ENCODE assay signal across 17 cellular contexts in the genomic region with DNA sequence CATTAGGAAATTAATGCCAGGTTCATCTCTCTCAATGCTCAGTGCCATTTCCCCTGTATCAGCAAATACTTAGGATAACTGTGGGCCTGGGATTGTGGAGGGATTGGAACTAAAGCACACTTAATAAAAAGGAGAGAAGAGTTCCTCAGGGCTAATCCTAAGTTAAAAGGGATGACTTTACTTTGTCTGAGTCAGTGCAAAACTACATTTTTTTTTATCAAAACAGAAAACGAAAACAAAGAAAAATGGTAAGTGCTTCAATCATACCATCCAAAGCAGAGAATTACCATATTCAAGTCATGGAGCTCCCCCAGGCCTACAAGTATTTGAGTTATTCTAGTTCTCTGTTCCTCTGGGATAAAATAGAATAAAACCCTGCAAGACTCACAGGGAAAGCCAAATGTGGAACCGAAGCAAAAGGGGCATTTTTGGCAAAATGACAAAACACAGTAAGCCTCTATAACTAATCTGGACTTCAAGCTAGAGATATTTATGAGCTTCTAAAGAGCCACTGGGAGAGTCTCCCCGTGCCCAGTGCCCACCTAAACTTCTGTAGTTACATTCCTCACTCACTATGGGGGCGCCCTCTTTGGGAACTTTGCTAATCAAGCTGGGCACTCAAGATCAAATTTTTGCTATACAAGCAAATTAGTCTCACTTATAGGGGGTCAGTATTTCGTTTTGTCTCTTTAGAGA. TPM values are rescaled to one million over a fixed set of nuclear protein-coding genes. Genes with fewer than 3 reads are reported as not detected.
A peak's percentile ranks its signal among the peaks of the same experiment; 100 is the strongest.
DNase-seq lines count a peak whose midpoint lies in the region; ATAC-seq and TF ChIP-seq lines count a peak whose summit lies in the region.
"Had no signal": no experiment of that assay in that cellular context is flagged by ENCODE, and none has a peak within 500 bp of the region (broad histone marks: within the 10 kb centered on the region; RNA-seq: fewer than 3 reads in every experiment).

No MANE protein-coding gene starts in this region.

- H2AFZ ChIP-seq in mammary epithelial cell (ENCODE audit: low read depth, low read length) (peak overlapping the region; percentile 40), neural progenitor cell (replicated peaks) (peak overlapping the region; percentile 12)

- in situ Hi-C loops in mammary epithelial cell (cut with MboI; ENCODE audit: low sequenced_read_pairs in 2 of 2), result no loop called here

- no TSS peak for BruUV-seq in mammary epithelial cell (replicated peaks; lab: Mats Ljungman, UMichigan)

- WGBS in mammary epithelial cell (ENCODE audit: low coverage, missing lambda C conversion rate), result 65% methylated on average over 5 of the region's 5 CpGs
- WGBS in thyroid gland, 2 donors, result 74 to 80% methylated on average over 5 of the region's 5 CpGs

- H3K4me3 ChIP-seq in mammary epithelial cell (replicated peaks in 1 of 3; ENCODE audit: insufficient read depth in 1 of 3, low read depth in 2 of 3, low read length in 3 of 3) (no peak overlapping the region), neural progenitor cell (no peak overlapping the region), lower lobe of right lung (no peak overlapping the region), thyroid gland (replicated peaks in 1 of 3) (no peak overlapping the region)
- H3K4me3 ChIP-seq: thoracic aorta had no signal

- peaks cover 2% of the 10 kb centered on the region for H3K27me3 Mint-ChIP-seq in neural progenitor cell (ENCODE audit: insufficient read depth, low read depth)

- peak overlapping the region; percentile 93 for H3K27ac ChIP-seq in mammary epithelial cell (ENCODE audit: insufficient read depth, low read depth, low read length)
- no peak overlapping the region for H3K27ac ChIP-seq in neural progenitor cell
- H3K27ac ChIP-seq in lower lobe of right lung, result no peak overlapping the region
- H3K27ac ChIP-seq in thyroid gland, result no peak overlapping the region
- H3K27ac ChIP-seq: KMS-11, thoracic aorta had no signal

- H4K20me1 ChIP-seq in mammary epithelial cell (ENCODE audit: insufficient read depth, low read length) (no peaks in the 10 kb centered on the region), neural progenitor cell (ENCODE audit: low read depth) (no peaks in the 10 kb centered on the region)

- no peak for TF ChIP-seq POLR2A in thyroid gland (IDR thresholded peaks at IDR 0.05)

- H3K4me2 ChIP-seq in mammary epithelial cell (ENCODE audit: insufficient read depth, low read depth, low read length) (peak overlapping the region; percentile 59), neural progenitor cell (no peak overlapping the region)
- H3K4me2 ChIP-seq: KMS-11 had no signal

- H3K36me3 Mint-ChIP-seq in neural progenitor cell, result no peaks in the 10 kb centered on the region

- peaks cover 31% of the 10 kb centered on the region for H3K4me1 Mint-ChIP-seq in neural progenitor cell

- DNase-seq in ELR (ENCODE audit: low read depth) (peak; percentile 54), OCI-M1 (lab: John Stamatoyannopoulos, UW) (peak; percentile 28), mammary epithelial cell (no peak), neural progenitor cell (ENCODE audit: low spot score) (no peak), lower lobe of right lung (no peak), thyroid gland (no peak)
- DNase-seq: activated CD4-positive, alpha-beta T cell treated with anti-CD3 and anti-CD28 coated beads, Interleukin-2, amount 50 U/mL, for 4 hours; BE2C; effector CD4-positive, alpha-beta T cell; H7; islet precursor cell; NCI-H1694; NCI-H526 treated with DMSO at 0.1 percent for 48 hours had no signal

- dilution Hi-C loops in mammary epithelial cell (cut with HindIII; ENCODE audit: low sequenced_read_pairs), result loop anchor here (25.0 kb wide), 1 partner anchor 238 kb away; a partner anchor contains a TSS

- no peaks in the 10 kb centered on the region for H3K9me3 ChIP-seq in mammary epithelial cell (replicated peaks; ENCODE audit: insufficient read depth, low read length)
- no peaks in the 10 kb centered on the region for H3K9me3 ChIP-seq in neural progenitor cell (ENCODE audit: low read depth)
- H3K9me3 ChIP-seq in lower lobe of right lung, result no peaks in the 10 kb centered on the region
- H3K9me3 ChIP-seq in thyroid gland, result no peaks in the 10 kb centered on the region
- H3K9me3 ChIP-seq: BE2C, thoracic aorta had no signal

- H3K9ac ChIP-seq in mammary epithelial cell (ENCODE audit: insufficient read depth, low read length), result no peak overlapping the region
- H3K9ac ChIP-seq in neural progenitor cell, result no peak overlapping the region
- H3K9ac ChIP-seq: KMS-11 had no signal

- H3K27me3 ChIP-seq in mammary epithelial cell (ENCODE audit: insufficient read depth, low read length) (no peaks in the 10 kb centered on the region), neural progenitor cell (no peaks in the 10 kb centered on the region), lower lobe of right lung (ENCODE audit: low read depth) (no peaks in the 10 kb centered on the region), thyroid gland (no peaks in the 10 kb centered on the region)
- H3K27me3 ChIP-seq: BE2C had no signal

- no peaks in the 10 kb centered on the region for H3F3A ChIP-seq in neural progenitor cell (ENCODE audit: low read depth)

- H3K4me3 Mint-ChIP-seq in neural progenitor cell, result no peak overlapping the region

- no peaks in the 10 kb centered on the region for H3K36me3 ChIP-seq in mammary epithelial cell (ENCODE audit: insufficient read depth, low read length)
- H3K36me3 ChIP-seq in neural progenitor cell, result no peaks in the 10 kb centered on the region
- H3K36me3 ChIP-seq in lower lobe of right lung, result no peaks in the 10 kb centered on the region
- no peaks in the 10 kb centered on the region for H3K36me3 ChIP-seq in thyroid gland
- H3K36me3 ChIP-seq: BE2C, thoracic aorta had no signal

- ATAC-seq in HG02610 (IDR thresholded peaks at IDR 0.05; ENCODE audit: unreplicated experiment), result no peak
- no peak for ATAC-seq in lower lobe of right lung
- no peak for ATAC-seq in HG03442 (IDR thresholded peaks at IDR 0.05; ENCODE audit: unreplicated experiment)

- H3K79me2 ChIP-seq in mammary epithelial cell (ENCODE audit: insufficient read depth, low read length) (no peaks in the 10 kb centered on the region), neural progenitor cell (ENCODE audit: low read depth) (no peaks in the 10 kb centered on the region)

- no peak for TF ChIP-seq CTCF in mammary epithelial cell (conservative IDR thresholded peaks at IDR 0.05 in 1 of 2, IDR thresholded peaks at IDR 0.05 in 1 of 2; ENCODE audit: extremely low read depth in 1 of 2, insufficient read depth in 1 of 2, low read depth in 1 of 2, low read length in 2 of 2)
- TF ChIP-seq CTCF in neural progenitor cell (IDR thresholded peaks at IDR 0.05), result peak; percentile 25
- TF ChIP-seq CTCF in lower lobe of right lung (IDR thresholded peaks at IDR 0.05), result no peak
- TF ChIP-seq CTCF in thyroid gland (IDR thresholded peaks at IDR 0.05), result no peak

- H3K27ac Mint-ChIP-seq in neural progenitor cell, result peak overlapping the region; percentile 26

- H3K9me3 Mint-ChIP-seq in neural progenitor cell, result no peaks in the 10 kb centered on the region

- H3K4me1 ChIP-seq in mammary epithelial cell (ENCODE audit: insufficient read depth, low read length) (peaks cover 24% of the 10 kb centered on the region), neural progenitor cell (peaks cover 8% of the 10 kb centered on the region), lower lobe of right lung (no peaks in the 10 kb centered on the region), thyroid gland (peaks cover 0 to 3% of the 10 kb centered on the region in 2 donors)

- intact Hi-C loops in mammary epithelial cell (cut with micrococcal nuclease) (loop anchor here (5.0 kb wide), 1 partner anchor 63 kb away; no protein-coding TSS in a partner anchor), lower lobe of right lung (cut with DNase I) (no loop called here), thyroid gland (cut with DNase I) (no loop called here)

- CTCF ChIA-PET in mammary epithelial cell (lab: Charles Lee; ENCODE audit: low non-redundant PET), result no interaction called here

RNA-seq across cellular contexts. Expression of a gene that starts 53.4 kb away (rescaled TPM):
- total RNA-seq in mammary epithelial cell (100 to 1,000 TPM; 296 to 380 TPM), neural progenitor cell (ENCODE audit: low replicate concordance) (64.8 and 85.7 TPM in 2 replicates), lower lobe of right lung (91.9 TPM), thyroid gland (100 to 1,000 TPM; 152 to 311 (median 226) TPM)
- polyA plus RNA-seq in mammary epithelial cell, result 122 TPM
- polyA minus RNA-seq in mammary epithelial cell, result 433 TPM

Comparison
In these comparisons a context has a peak if more than half of its experiments do, and no peak if none do; other contexts are left out.
1. DNase-seq: peak in ELR (single experiment) and OCI-M1 (single experiment); none in mammary epithelial cell (single experiment), neural progenitor cell (single experiment), lower lobe of right lung (single experiment) and thyroid gland (0 of 2).